8 cellular contexts compared by ENCODE assay signal in the genomic region with DNA sequence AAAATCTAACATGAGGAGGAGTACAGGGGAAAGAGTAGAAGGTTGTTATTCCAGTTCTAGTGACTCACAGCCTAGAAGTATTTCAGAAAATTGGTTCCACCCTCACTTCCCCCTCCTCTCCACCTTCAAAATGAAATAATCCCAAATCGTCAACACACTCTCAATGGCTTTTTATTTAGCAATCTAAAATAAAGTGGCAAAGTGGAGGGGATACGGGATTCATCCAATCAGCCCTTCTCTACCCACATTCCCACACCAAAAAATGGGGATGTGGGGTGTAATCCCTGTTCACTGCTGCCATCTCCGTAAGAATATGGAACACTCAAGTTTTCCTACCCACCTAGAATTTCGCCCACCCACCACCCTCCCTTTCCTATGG. TPM values are rescaled to one million over a fixed set of nuclear protein-coding genes. Genes with fewer than 3 reads are reported as not detected.
DNase-seq lines count a peak whose midpoint lies in the region; ATAC-seq and TF ChIP-seq lines count a peak whose summit lies in the region.

No MANE protein-coding gene starts in this region.

- H3K36me3 ChIP-seq in A673 (ENCODE audit: insufficient read depth, low read length, poor library complexity, severe bottlenecking) (no peaks in the 10 kb centered on the region), GM23248 (ENCODE audit: low read depth) (no peaks in the 10 kb centered on the region), trophoblast cell (ENCODE audit: control insufficient read depth in 1 of 2, insufficient read depth in 2 of 2, low read length in 2 of 2) (no peaks in the 10 kb centered on the region)

- peak overlapping the region; percentile 98 for H3K9ac ChIP-seq in GM23248
- peak overlapping the region; percentile 81 for H3K9ac ChIP-seq in trophoblast cell (ENCODE audit: low read length)

- H3K9me3 Mint-ChIP-seq in WTC11 = no peaks in the 10 kb centered on the region

- H2BK5ac ChIP-seq in trophoblast cell (ENCODE audit: low read depth, low read length, poor library complexity) = peak overlapping the region; percentile 77

- H3K18ac ChIP-seq in trophoblast cell (ENCODE audit: low read length) = peak overlapping the region; percentile 92

- no TSS peak for BruUV-seq in A673 (replicated peaks; lab: Mats Ljungman, UMichigan)

- CTCF ChIA-PET in A673 (lab: Charles Lee) = no interaction called here
- CTCF ChIA-PET in WTC11 (lab: Charles Lee) = interaction anchor here (1.0 to 1.4 kb wide), 2 partner anchors 34 to 42 kb away, joined by 4 to 6 read pairs; partner anchors contain the start of gene DUSP19

- H3K4me1 Mint-ChIP-seq in WTC11 = peaks cover 54% of the 10 kb centered on the region

- in situ Hi-C loops in GM23248 (cut with MboI) = no loop called here

- H3K79me2 ChIP-seq in GM23248 (ENCODE audit: insufficient read depth) = peaks cover 56% of the 10 kb centered on the region
- H3K79me2 ChIP-seq in trophoblast cell (ENCODE audit: control insufficient read depth, insufficient read depth, low read length, poor library complexity) = peaks cover 14% of the 10 kb centered on the region

- peaks cover 56% of the 10 kb centered on the region for H3F3A ChIP-seq in GM23248 (ENCODE audit: insufficient read depth)

- H4K8ac ChIP-seq in trophoblast cell (ENCODE audit: low read depth, low read length) = peak overlapping the region; percentile 93

- POLR2A ChIA-PET in A673 (lab: Charles Lee; ENCODE audit: low non-redundant PET) = no interaction called here
- POLR2A ChIA-PET in WTC11 (lab: Charles Lee) = interaction anchor here (0.6 kb wide), 2 partner anchors 42 to 88 kb away, joined by 3 read pairs; no protein-coding TSS in a partner anchor

- no peak overlapping the region for H3K23ac ChIP-seq in trophoblast cell (ENCODE audit: low read length)

- H3K4me3 Mint-ChIP-seq in WTC11 = peak overlapping the region; percentile 91

- peaks cover 13% of the 10 kb centered on the region for H3K79me1 ChIP-seq in trophoblast cell (ENCODE audit: low read length)

- H3K27me3 ChIP-seq in A673 (replicated peaks; ENCODE audit: insufficient read depth, low read depth, low read length, poor library complexity) = no peaks in the 10 kb centered on the region
- no peaks in the 10 kb centered on the region for H3K27me3 ChIP-seq in GM23248 (replicated peaks; ENCODE audit: insufficient read depth)
- H3K27me3 ChIP-seq in foreskin keratinocyte = no peaks in the 10 kb centered on the region
- H3K27me3 ChIP-seq in trophoblast cell (ENCODE audit: insufficient read depth, low read length) = no peaks in the 10 kb centered on the region

- intact Hi-C loops in A673 (cut with micrococcal nuclease; ENCODE audit: unreplicated experiment) = loop anchor here (1.0 to 5.0 kb wide), 2 partner anchors 27 to 85 kb away; partner anchors contain the start of gene NUP35

- H4K20me1 ChIP-seq in GM23248 (ENCODE audit: insufficient read depth) = peaks cover 32% of the 10 kb centered on the region

- H3K27me3 Mint-ChIP-seq in WTC11 (ENCODE audit: low read depth) = no peaks in the 10 kb centered on the region

- ATAC-seq in WTC11 = no peak
- peak; percentile 40 for ATAC-seq in foreskin keratinocyte
- ATAC-seq in HG02642 (IDR thresholded peaks at IDR 0.05; ENCODE audit: poor library complexity, unreplicated experiment) = no peak

- peak overlapping the region; percentile 83 for H2AK5ac ChIP-seq in trophoblast cell (ENCODE audit: low read length)

- peak overlapping the region; percentile 64 for H2BK12ac ChIP-seq in trophoblast cell (ENCODE audit: low read length)

- H3K4me2 ChIP-seq in GM23248 (ENCODE audit: unreplicated experiment) (peak overlapping the region; percentile 95), trophoblast cell (ENCODE audit: low read length) (peak overlapping the region; percentile 65)

- no peaks in the 10 kb centered on the region for H3K36me3 Mint-ChIP-seq in WTC11

- TF ChIP-seq CTCF in A673 (conservative IDR thresholded peaks at IDR 0.05; ENCODE audit: low read depth, low read length) = 0 out of 2 replicates have a peak, but pooled peaks have one; percentile 9
- TF ChIP-seq CTCF in WTC11 (IDR thresholded peaks at IDR 0.05) = no peak
- no peak for TF ChIP-seq CTCF in foreskin keratinocyte (conservative IDR thresholded peaks at IDR 0.05)

- H3K9me3 ChIP-seq in A673 (ENCODE audit: low read depth, low read length, poor library complexity, severe bottlenecking) = no peaks in the 10 kb centered on the region
- no peaks in the 10 kb centered on the region for H3K9me3 ChIP-seq in GM23248 (ENCODE audit: low read depth)
- no peaks in the 10 kb centered on the region for H3K9me3 ChIP-seq in trophoblast cell (ENCODE audit: insufficient read depth, low read depth, low read length)

- H3K27ac Mint-ChIP-seq in WTC11 = peak overlapping the region; percentile 92

- no peaks in the 10 kb centered on the region for H3K9me2 ChIP-seq in GM23248 (ENCODE audit: insufficient read depth)

- H4K91ac ChIP-seq in trophoblast cell (ENCODE audit: low read depth, low read length) = peak overlapping the region; percentile 94

- H2AFZ ChIP-seq in GM23248 = peak overlapping the region; percentile 47
- H2AFZ ChIP-seq in trophoblast cell (ENCODE audit: insufficient read depth, low read length, poor library complexity) = peak overlapping the region; percentile 82

- H3K4me1 ChIP-seq in A673 (ENCODE audit: insufficient read depth, low read length, poor library complexity, severe bottlenecking) (peaks cover 34% of the 10 kb centered on the region), GM23248 (ENCODE audit: insufficient read depth) (peaks cover 45% of the 10 kb centered on the region), foreskin keratinocyte (peaks cover 26% of the 10 kb centered on the region), trophoblast cell (ENCODE audit: control insufficient read depth in 1 of 2, insufficient read depth in 2 of 2, low read length in 2 of 2) (no peaks in the 10 kb centered on the region)

- peak; percentile 75 for DNase-seq in A673 (ENCODE audit: low spot score)
- peak; percentile 74 for DNase-seq in GM23248
- no peak for DNase-seq in WTC11 (ENCODE audit: low spot score)
- DNase-seq in foreskin keratinocyte = peak; percentile 39 to 67
- peak; percentile 23 to 66 for DNase-seq in trophoblast cell
- no peak for DNase-seq in amniotic stem cell (lab: John Stamatoyannopoulos, UW)
- DNase-seq in NOMO-1 treated with DMSO at 0.1 percent for 48 hours (lab: John Stamatoyannopoulos, UW; ENCODE audit: unreplicated experiment) = no peak

- peak overlapping the region; percentile 80 for H3K4ac ChIP-seq in trophoblast cell (ENCODE audit: low read depth, low read length)

- peak overlapping the region; percentile 79 for H4K12ac ChIP-seq in trophoblast cell (ENCODE audit: low read depth, low read length)

- H3K4me3 ChIP-seq in A673 (ENCODE audit: low read depth, low read length, poor library complexity, severe bottlenecking) (peak overlapping the region; percentile 74), GM23248 (peak overlapping the region; percentile 86), trophoblast cell (ENCODE audit: low read depth, low read length) (peak overlapping the region; percentile 100)

- WGBS in GM23248 (ENCODE audit: low coverage in 1 of 2, low lambda C conversion rate in 2 of 2, missing lambda C conversion rate in 2 of 2), 2 experiments = 0 to 3% methylated on average over 3 to 4 of the region's 4 CpGs
- WGBS in trophoblast cell (ENCODE audit: extremely low coverage, insufficient coverage, insufficient read length) = no CpG with 5 or more reads among the region's 4 CpGs

- H3K27ac ChIP-seq in A673 (ENCODE audit: low read depth, low read length, poor library complexity, severe bottlenecking) = peak overlapping the region; percentile 94
- peak overlapping the region; percentile 93 for H3K27ac ChIP-seq in GM23248
- H3K27ac ChIP-seq in foreskin keratinocyte = peak overlapping the region; percentile 98
- H3K27ac ChIP-seq in trophoblast cell (ENCODE audit: low read depth, low read length) = peak overlapping the region; percentile 99

- H3K14ac ChIP-seq in trophoblast cell (ENCODE audit: low read length) = peak overlapping the region; percentile 91

- peak overlapping the region; percentile 91 for H2BK120ac ChIP-seq in trophoblast cell (ENCODE audit: insufficient read depth, low read length, poor library complexity)

TF ChIP-seq in WTC11, 78 proteins besides CTCF, POLR2A, EP300 and RAD21:
- TF ChIP-seq GABPB1 (CRISPR knock-in tag; IDR thresholded peaks at IDR 0.05) (no peak), ATF1 (CRISPR knock-in tag; IDR thresholded peaks at IDR 0.05) (no peak), ZNF263 (CRISPR knock-in tag; IDR thresholded peaks at IDR 0.05; ENCODE audit: low read depth) (no peak)
- TF ChIP-seq, protein P1, sequence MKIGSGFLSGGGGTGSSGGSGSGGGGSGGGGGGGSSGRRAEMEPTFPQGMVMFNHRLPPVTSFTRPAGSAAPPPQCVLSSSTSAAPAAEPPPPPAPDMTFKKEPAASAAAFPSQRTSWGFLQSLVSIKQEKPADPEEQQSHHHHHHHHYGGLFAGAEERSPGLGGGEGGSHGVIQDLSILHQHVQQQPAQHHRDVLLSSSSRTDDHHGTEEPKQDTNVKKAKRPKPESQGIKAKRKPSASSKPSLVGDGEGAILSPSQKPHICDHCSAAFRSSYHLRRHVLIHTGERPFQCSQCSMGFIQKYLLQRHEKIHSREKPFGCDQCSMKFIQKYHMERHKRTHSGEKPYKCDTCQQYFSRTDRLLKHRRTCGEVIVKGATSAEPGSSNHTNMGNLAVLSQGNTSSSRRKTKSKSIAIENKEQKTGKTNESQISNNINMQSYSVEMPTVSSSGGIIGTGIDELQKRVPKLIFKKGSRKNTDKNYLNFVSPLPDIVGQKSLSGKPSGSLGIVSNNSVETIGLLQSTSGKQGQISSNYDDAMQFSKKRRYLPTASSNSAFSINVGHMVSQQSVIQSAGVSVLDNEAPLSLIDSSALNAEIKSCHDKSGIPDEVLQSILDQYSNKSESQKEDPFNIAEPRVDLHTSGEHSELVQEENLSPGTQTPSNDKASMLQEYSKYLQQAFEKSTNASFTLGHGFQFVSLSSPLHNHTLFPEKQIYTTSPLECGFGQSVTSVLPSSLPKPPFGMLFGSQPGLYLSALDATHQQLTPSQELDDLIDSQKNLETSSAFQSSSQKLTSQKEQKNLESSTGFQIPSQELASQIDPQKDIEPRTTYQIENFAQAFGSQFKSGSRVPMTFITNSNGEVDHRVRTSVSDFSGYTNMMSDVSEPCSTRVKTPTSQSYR (CRISPR knock-in tag; IDR thresholded peaks at IDR 0.05) = no peak

RNA-seq across cellular contexts. Expression of gene NCKAP1, which starts 1.0 kb away (rescaled TPM):
- 153 and 177 TPM in 2 replicates for total RNA-seq in A673 (2021)
- 169 and 201 TPM in 2 replicates for total RNA-seq in GM23248 (2014; rRNA removed; shearing (Covaris generic))
- polyA plus RNA-seq in GM23248 (2016; fragmentation: Nextera tagmentation; extraction: Ambion mirVana) = 57.4 and 58.9 TPM in 2 replicates
- total RNA-seq in WTC11 (2021) = 148 to 173 TPM (median 149 TPM) in 3 replicates
- total RNA-seq in foreskin keratinocyte = 165 and 168 TPM in 2 replicates
- polyA plus RNA-seq in foreskin keratinocyte = 37.1 and 47.6 TPM in 2 replicates
- polyA plus RNA-seq in trophoblast cell (2013) = 100 and 102 TPM in 2 replicates

RNA-seq across cellular contexts. Expression of gene DUSP19, which starts 41.3 kb away (rescaled TPM):
- total RNA-seq in A673 (2021) (5.2 and 6.4 TPM in 2 replicates), WTC11 (2021) (3.4 to 3.9 TPM (median 3.5 TPM) in 3 replicates), foreskin keratinocyte (1.0 TPM in 2 replicates)
- total RNA-seq in GM23248 (2014; rRNA removed; shearing (Covaris generic)) = 2.3 and 5.3 TPM in 2 replicates
- polyA plus RNA-seq in GM23248 (2016; fragmentation: Nextera tagmentation; extraction: Ambion mirVana) (1.1 and 1.8 TPM in 2 replicates), foreskin keratinocyte (0.30 and 0.40 TPM in 2 replicates)
- 0.48 and 0.54 TPM in 2 replicates for polyA plus RNA-seq in trophoblast cell (2013)

Comparison
In these comparisons a context has a peak if more than half of its experiments do, and no peak if none do; other contexts are left out.
1. DNase-seq: peak in A673 (single experiment), GM23248 (single experiment), foreskin keratinocyte (2 of 2) and trophoblast cell (2 of 2); none in WTC11 (single experiment), amniotic stem cell (single experiment) and NOMO-1 treated with DMSO at 0.1 percent for 48 hours (single experiment).
2. Peak in every context shown above with its lines, with median percentiles within 50 percentile points of each other: H3K27ac ChIP-seq and H3K4me3 ChIP-seq.